32 cellular contexts compared by ENCODE assay signal in the genomic region with DNA sequence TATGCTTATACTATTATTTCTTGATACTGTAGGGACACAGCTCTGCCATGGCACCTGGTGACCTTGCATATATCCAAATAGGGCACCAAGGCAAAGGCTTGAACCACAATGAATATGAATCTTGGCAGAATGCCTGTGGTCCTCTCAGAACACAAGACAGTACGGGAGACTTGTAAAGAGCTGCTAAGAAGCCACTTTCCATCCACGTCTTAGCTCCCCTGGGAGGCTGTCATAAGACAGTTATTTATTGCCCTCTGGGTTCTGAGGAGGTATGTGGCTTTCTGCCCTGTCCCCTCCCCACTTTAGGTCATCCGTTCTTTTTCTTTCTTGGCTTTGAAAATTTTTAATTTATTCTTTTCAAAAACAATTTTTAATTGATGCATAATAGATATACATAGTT. TPM values are rescaled to one million over a fixed set of nuclear protein-coding genes. Genes with fewer than 3 reads are reported as not detected.
A peak's percentile ranks its signal among the peaks of the same experiment; 100 is the strongest.
DNase-seq lines count a peak whose midpoint lies in the region; ATAC-seq, FAIRE-seq and TF ChIP-seq lines count a peak whose summit lies in the region.
"Had no signal": no experiment of that assay in that cellular context is flagged by ENCODE, and none has a peak within 500 bp of the region (broad histone marks: within the 10 kb centered on the region; RNA-seq: fewer than 3 reads in every experiment).

No MANE protein-coding gene starts in this region.

- no peak for TF ChIP-seq CTCF in NB4 (IDR thresholded peaks at IDR 0.05; ENCODE audit: low read depth, low read length)
- TF ChIP-seq CTCF in K562 (IDR thresholded peaks at IDR 0.05 in 2 of 3, conservative IDR thresholded peaks at IDR 0.05 in 1 of 3; ENCODE audit: insufficient read depth in 2 of 3, low read depth in 1 of 3, low read length in 3 of 3), result no peak
- TF ChIP-seq CTCF in mucosa of descending colon (IDR thresholded peaks at IDR 0.05), result no peak
- no peak for TF ChIP-seq CTCF in ascending aorta (IDR thresholded peaks at IDR 0.05)

- ATAC-seq in K562 (0 out of 3 replicates have a peak, but pooled peaks have one; percentile 51), mucosa of descending colon (no peak)
- ATAC-seq: GM12878 had no signal

- no peak overlapping the region for H3K4me2 ChIP-seq in K562 (ENCODE audit: insufficient read depth, low read length)

- BruUV-seq in K562 (replicated peaks; lab: Mats Ljungman, UMichigan), result no TSS peak

- no peaks in the 10 kb centered on the region for H4K20me1 ChIP-seq in K562 (replicated peaks; ENCODE audit: control insufficient read depth, insufficient read depth, low read length)

- POLR2A ChIA-PET in K562 (lab: Yijun Ruan, JAX), result interaction anchor here (0.9 to 1.5 kb wide), 3 partner anchors 10 to 13 kb away, joined by 3 to 10 read pairs (median 3); no protein-coding TSS in a partner anchor

- no peak for TF ChIP-seq RAD21 in K562 (CRISPR knock-in tag; conservative IDR thresholded peaks at IDR 0.05 in 1 of 2, IDR thresholded peaks at IDR 0.05 in 1 of 2)

- H3K4me3 ChIP-seq in NB4 (ENCODE audit: low read depth, low read length) (no peak overlapping the region), K562 (no peak overlapping the region), mucosa of descending colon (no peak overlapping the region), ascending aorta (no peak overlapping the region)
- H3K4me3 ChIP-seq: GM12878, HAP-1 had no signal

- H2AFZ ChIP-seq in K562 (ENCODE audit: low read depth, low read length), result no peak overlapping the region

- H3K36me3 ChIP-seq in K562 (ENCODE audit: control insufficient read depth, insufficient read depth, low read length), result no peaks in the 10 kb centered on the region
- no peaks in the 10 kb centered on the region for H3K36me3 ChIP-seq in mucosa of descending colon (ENCODE audit: low read depth)
- no peaks in the 10 kb centered on the region for H3K36me3 ChIP-seq in ascending aorta
- H3K36me3 ChIP-seq: BE2C, HAP-1 had no signal

- H3K27me3 ChIP-seq in K562 (ENCODE audit: control insufficient read depth in 2 of 2, insufficient read depth in 2 of 2, low read length in 2 of 2) (peaks cover 5 to 16% of the 10 kb centered on the region in 2 experiments; a peak in 3 of 5 replicates), ascending aorta (no peaks in the 10 kb centered on the region)
- H3K27me3 ChIP-seq: BE2C had no signal

- in situ Hi-C loops in K562 (cut with MboI), result no loop called here

- FAIRE-seq in K562 (lab: Jason Lieb, UNC), result no peak
- FAIRE-seq: D721Med, GM12878 had no signal

- no peak overlapping the region for H3K9ac ChIP-seq in K562 (ENCODE audit: insufficient read depth in 1 of 2, low read depth in 2 of 2, low read length in 2 of 2)

- TF ChIP-seq POLR2A in NB4 (IDR thresholded peaks at IDR 0.05; ENCODE audit: extremely low read depth, insufficient read length) (no peak), K562 (conservative IDR thresholded peaks at IDR 0.05) (no peak)

- H3K9me1 ChIP-seq in K562 (ENCODE audit: control insufficient read depth, insufficient read depth, low read length), result no peaks in the 10 kb centered on the region

- H3K79me2 ChIP-seq in K562 (ENCODE audit: control insufficient read depth, insufficient read depth, low read length), result no peaks in the 10 kb centered on the region

- DNase-seq in NCI-H2171 treated with DMSO at 0.1 percent for 48 hours (lab: John Stamatoyannopoulos, UW), result peak; percentile 40
- no peak for DNase-seq in NCI-H2171 (lab: John Stamatoyannopoulos, UW)
- peak; percentile 63 for DNase-seq in DMS79 treated with DMSO at 0.1 percent for 48 hours (lab: John Stamatoyannopoulos, UW)
- DNase-seq in NB4 (ENCODE audit: low read depth), result peak; percentile 46
- no peak for DNase-seq in K562 (ENCODE audit: extremely low read depth in 1 of 4, low spot score in 3 of 4)
- no peak for DNase-seq in mucosa of descending colon
- no peak for DNase-seq in ascending aorta (ENCODE audit: low spot score in 2 of 2)
- no peak for DNase-seq in stimulated activated CD4-positive, alpha-beta T cell treated with anti-CD3 and anti-CD28 coated beads, Interleukin-15, amount 100 ng/mL, for 24 hours
- DNase-seq: ACHN; BE2C; CD4-positive, CD25-positive, alpha-beta regulatory T cell; DMS53; EL; GDM1; GOT3; Karpas-422; MV-4-11; NCI-H1105 treated with DMSO at 0.1 percent for 48 hours; NCI-H146; NCI-H1930; NCI-H2107; NCI-H226; NCI-H510A treated with DMSO at 0.1 percent for 48 hours; NCI-H82; SHP77; T-helper 1 cell had no signal

- TF ChIP-seq EP300 in K562 (IDR thresholded peaks at IDR 0.05; ENCODE audit: low read length), result no peak

- H3K27ac ChIP-seq in K562 (ENCODE audit: extremely low read depth, low read depth, low read length) (no peak overlapping the region), ascending aorta (no peak overlapping the region)
- H3K27ac ChIP-seq: 22Rv1, HL-60, RWPE1 had no signal

- no peaks in the 10 kb centered on the region; a peak in 1 of 5 replicates for H3K4me1 ChIP-seq in K562 (replicated peaks in 1 of 2; ENCODE audit: control insufficient read depth in 2 of 2, insufficient read depth in 2 of 2, low read length in 2 of 2)
- no peaks in the 10 kb centered on the region for H3K4me1 ChIP-seq in mucosa of descending colon (ENCODE audit: low read depth)
- H3K4me1 ChIP-seq in ascending aorta, result no peaks in the 10 kb centered on the region
- H3K4me1 ChIP-seq: HAP-1 had no signal

- WGBS in K562 (ENCODE audit: insufficient coverage, low coverage, missing lambda C conversion rate), result 0% methylated on average over 3 of the region's 3 CpGs

- H3K9me3 ChIP-seq in K562 (replicated peaks; ENCODE audit: control insufficient read depth, insufficient read depth, low read depth, low read length) (no peaks in the 10 kb centered on the region), mucosa of descending colon (no peaks in the 10 kb centered on the region), ascending aorta (no peaks in the 10 kb centered on the region)
- H3K9me3 ChIP-seq: HAP-1 had no signal

- CTCF ChIA-PET in K562 (lab: Yijun Ruan, JAX; ENCODE audit: low intra/inter-chr PET ratio), result no interaction called here

- intact Hi-C loops in K562 (cut with micrococcal nuclease) (no loop called here), mucosa of descending colon (cut with DNase I, micrococcal nuclease) (no loop called here), ascending aorta (cut with DNase I) (no loop called here)

TF ChIP-seq in K562, 482 proteins besides CTCF, POLR2A, EP300 and RAD21 (continues in another document):
- TF ChIP-seq PBX2 (CRISPR knock-in tag; IDR thresholded peaks at IDR 0.05; ENCODE audit: low read depth) (no peak), PBX2 (tag; conservative IDR thresholded peaks at IDR 0.05; ENCODE audit: low read depth) (peak; percentile 42; the same call in 1 of the 2 replicates), NCOA4 (IDR thresholded peaks at IDR 0.05; ENCODE audit: partially characterized antibody) (no peak), ZNF3 (CRISPR knock-in tag; IDR thresholded peaks at IDR 0.05) (no peak), MEIS2 (IDR thresholded peaks at IDR 0.05; ENCODE audit: partially characterized antibody) (peak; percentile 76)
- TF ChIP-seq, protein P1, sequence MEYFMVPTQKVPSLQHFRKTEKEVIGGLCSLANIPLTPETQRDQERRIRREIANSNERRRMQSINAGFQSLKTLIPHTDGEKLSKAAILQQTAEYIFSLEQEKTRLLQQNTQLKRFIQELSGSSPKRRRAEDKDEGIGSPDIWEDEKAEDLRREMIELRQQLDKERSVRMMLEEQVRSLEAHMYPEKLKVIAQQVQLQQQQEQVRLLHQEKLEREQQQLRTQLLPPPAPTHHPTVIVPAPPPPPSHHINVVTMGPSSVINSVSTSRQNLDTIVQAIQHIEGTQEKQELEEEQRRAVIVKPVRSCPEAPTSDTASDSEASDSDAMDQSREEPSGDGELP (CRISPR knock-in tag; IDR thresholded peaks at IDR 0.05; ENCODE audit: borderline replicate concordance), result no peak

RNA-seq across cellular contexts. Expression of gene MRPL33, which starts 29.8 kb away (rescaled TPM):
- total RNA-seq in K562 (2011; cell fraction: chromatin; rRNA removed; ENCODE audit: low replicate concordance), result 4.3 and 21.6 TPM in 2 replicates
- 5.8 and 10.7 TPM in 2 replicates for total RNA-seq in K562 (2011; cell fraction: nucleolus; rRNA removed)
- total RNA-seq in K562 (2011; cell fraction: nucleoplasm; rRNA removed), result 21.6 and 30.1 TPM in 2 replicates
- total RNA-seq in K562 (2014; rRNA removed) (106 and 141 TPM in 2 replicates), K562 (2014; rRNA removed; fragmentation: Illumina TruSeq; extraction: Trizol) (250 and 311 TPM in 2 replicates), K562 (2015; rRNA removed; fragmentation: Illumina TruSeq; extraction: Trizol) (198 and 226 TPM in 2 replicates), K562 (2021) (59.6 and 68.3 TPM in 2 replicates), mucosa of descending colon (10 to 100 TPM; 43.4 to 88.2 (median 53.8) TPM), ascending aorta (3.4 TPM)
- polyA plus RNA-seq in K562 (2011; rRNA removed) (49.0 and 79.0 TPM in 2 replicates), K562 (2014; fragmentation: Illumina TruSeq; extraction: Trizol) (152 and 173 TPM in 2 replicates), K562 (2014; fragmentation: Nextera tagmentation; extraction: Ambion mirVana) (100 to 1,000 TPM; 313 to 338 TPM), K562 (2014; rRNA removed) (200 and 228 TPM in 2 replicates)
- polyA plus RNA-seq in K562 (2011; cell fraction: cytosol; rRNA removed), result 7.8 and 22.0 TPM in 2 replicates
- polyA plus RNA-seq in K562 (2011; cell fraction: nucleus; rRNA removed), result 15.4 and 20.4 TPM in 2 replicates
- polyA plus RNA-seq in K562 (2012), result 59.8 and 170 TPM in 2 replicates
- 15.1 and 16.1 TPM in 2 replicates for polyA minus RNA-seq in K562 (2011; rRNA and poly(A)+ RNA removed)
- 8.4 and 8.6 TPM in 2 replicates for polyA minus RNA-seq in K562 (2011; cell fraction: cytosol; rRNA and poly(A)+ RNA removed)
- 10.0 and 21.0 TPM in 2 replicates for polyA minus RNA-seq in K562 (2011; cell fraction: nucleus; rRNA and poly(A)+ RNA removed)

Comparison
In these comparisons a context has a peak if more than half of its experiments do, and no peak if none do; other contexts are left out.
1. DNase-seq: peak in NCI-H2171 treated with DMSO at 0.1 percent for 48 hours (single experiment), DMS79 treated with DMSO at 0.1 percent for 48 hours (single experiment) and NB4 (single experiment); none in NCI-H2171 (single experiment), K562 (0 of 4), mucosa of descending colon (0 of 3), ascending aorta (0 of 2) and stimulated activated CD4-positive, alpha-beta T cell treated with anti-CD3 and anti-CD28 coated beads, Interleukin-15, amount 100 ng/mL, for 24 hours (single experiment).